15 cellular contexts compared by ENCODE assay signal in genomic region chr4:4457803-4458550, GRCh38.
DNase-seq lines count a peak whose midpoint lies in the region; ATAC-seq, FAIRE-seq and TF ChIP-seq lines count a peak whose summit lies in the region.
"Had no signal": no experiment of that assay in that cellular context is flagged by ENCODE, and none has a peak within 500 bp of the region (broad histone marks: within the 10 kb centered on the region; RNA-seq: fewer than 3 reads in every experiment).

No MANE protein-coding gene starts in this region.

- H3K9me3 ChIP-seq in stomach (no peaks in the 10 kb centered on the region), right cardiac atrium (ENCODE audit: control insufficient read depth, low read length) (no peaks in the 10 kb centered on the region)
- H3K9me3 ChIP-seq in CD8-positive, alpha-beta memory T cell (ENCODE audit: low read length) = no peaks in the 10 kb centered on the region
- H3K9me3 ChIP-seq: esophagus muscularis mucosa, prostate gland, upper lobe of left lung had no signal

- no peak for TF ChIP-seq CTCF in AG10803 (conservative IDR thresholded peaks at IDR 0.05; ENCODE audit: low read length)
- no peak for TF ChIP-seq CTCF in bronchial epithelial cell (IDR thresholded peaks at IDR 0.05; ENCODE audit: insufficient read depth, low read length, severe bottlenecking)
- no peak for TF ChIP-seq CTCF in stomach (IDR thresholded peaks at IDR 0.05)

- intact Hi-C loops in stomach (cut with DNase I; ENCODE audit: low total_unique reads) = no loop called here
- intact Hi-C loops in right cardiac atrium (cut with DNase I) = no loop called here

- H3K4me1 ChIP-seq in stomach = peaks cover 0 to 13% (median 3%) of the 10 kb centered on the region in 4 donors
- H3K4me1 ChIP-seq in right cardiac atrium (ENCODE audit: control insufficient read depth, insufficient read depth, low read length) = no peaks in the 10 kb centered on the region
- H3K4me1 ChIP-seq in CD8-positive, alpha-beta memory T cell (ENCODE audit: insufficient read depth, low read length) = peaks cover 16% of the 10 kb centered on the region
- H3K4me1 ChIP-seq: esophagus muscularis mucosa, prostate gland, upper lobe of left lung had no signal

- no peaks in the 10 kb centered on the region for H3K9me3 Mint-ChIP-seq in CD8-positive, alpha-beta memory T cell

- POLR2A ChIA-PET in CD8-positive, alpha-beta memory T cell (lab: Charles Lee) = no interaction called here

- H3K36me3 ChIP-seq in bronchial epithelial cell (ENCODE audit: control insufficient read depth, insufficient read depth, low read length) (peaks cover 1% of the 10 kb centered on the region), stomach (peaks cover 32 to 70% (median 67%) of the 10 kb centered on the region in 4 donors)
- H3K36me3 ChIP-seq in CD8-positive, alpha-beta memory T cell (ENCODE audit: insufficient read depth, low read length) = peaks cover 15% of the 10 kb centered on the region

- peak overlapping the region in 1 of 8 donors; percentile 55 for H3K27ac Mint-ChIP-seq in CD8-positive, alpha-beta memory T cell

- H3K27me3 ChIP-seq in bronchial epithelial cell (ENCODE audit: control insufficient read depth, insufficient read depth, low read length) (no peaks in the 10 kb centered on the region), stomach (no peaks in the 10 kb centered on the region), right cardiac atrium (ENCODE audit: control insufficient read depth, insufficient read depth) (no peaks in the 10 kb centered on the region)
- H3K27me3 ChIP-seq in CD8-positive, alpha-beta memory T cell (ENCODE audit: insufficient read depth, low read length, poor library complexity, severe bottlenecking) = no peaks in the 10 kb centered on the region
- H3K27me3 ChIP-seq: esophagus muscularis mucosa, upper lobe of left lung had no signal

- 65 to 89% (median 73%) methylated on average over 5 of the region's 5 CpGs for WGBS in stomach, 5 donors
- 81% methylated on average over 5 of the region's 5 CpGs for WGBS in right cardiac atrium

- H3K4me1 Mint-ChIP-seq in CD8-positive, alpha-beta memory T cell = peaks cover 30 to 37% (median 30%) of the 10 kb centered on the region in 3 donors

- no peak for FAIRE-seq in bronchial epithelial cell (lab: Jason Lieb, UNC)
- FAIRE-seq: colon, islet of Langerhans had no signal

- CTCF ChIA-PET in CD8-positive, alpha-beta memory T cell (lab: Charles Lee) = no interaction called here

- H3K4me3 ChIP-seq in AG10803 (ENCODE audit: low read length) (no peak overlapping the region), bronchial epithelial cell (ENCODE audit: low read depth, low read length) (no peak overlapping the region), stomach (no peak overlapping the region), right cardiac atrium (ENCODE audit: low read length) (no peak overlapping the region)
- no peak overlapping the region for H3K4me3 ChIP-seq in CD8-positive, alpha-beta memory T cell (ENCODE audit: low read length)
- H3K4me3 ChIP-seq: esophagus muscularis mucosa, prostate gland, upper lobe of left lung had no signal

- no peak for TF ChIP-seq EP300 in stomach (IDR thresholded peaks at IDR 0.05)

- ATAC-seq in right cardiac atrium (no peak), HG02642 (IDR thresholded peaks at IDR 0.05; ENCODE audit: poor library complexity, unreplicated experiment) (no peak)

- H3K27me3 Mint-ChIP-seq in CD8-positive, alpha-beta memory T cell = no peaks in the 10 kb centered on the region

- peaks cover 3 to 68% (median 13%) of the 10 kb centered on the region in 3 donors for H3K36me3 Mint-ChIP-seq in CD8-positive, alpha-beta memory T cell

- peak overlapping the region in 1 of 7 donors; percentile 15 for H3K4me3 Mint-ChIP-seq in CD8-positive, alpha-beta memory T cell

- no peak for TF ChIP-seq POLR2A in stomach (IDR thresholded peaks at IDR 0.05)

- DNase-seq in AG10803 (ENCODE audit: low read depth) = peak; percentile 56
- DNase-seq in LHCN-M2 (ENCODE audit: low read depth) = peak; percentile 74
- DNase-seq in bronchial epithelial cell (ENCODE audit: low read depth) = peak; percentile 25
- peak; percentile 32 for DNase-seq in kidney glomerular epithelial cell (lab: John Stamatoyannopoulos, UW)
- no peak for DNase-seq in stomach
- DNase-seq in right cardiac atrium = no peak
- DNase-seq in CD8-positive, alpha-beta memory T cell = no peak
- DNase-seq: activated naive CD4-positive, alpha-beta T cell treated with anti-CD3 and anti-CD28 coated beads, Interleukin-2, amount 50 U/mL, for 16 hours; upper lobe of left lung had no signal

- H3K27ac ChIP-seq in stomach (no peak overlapping the region), right cardiac atrium (ENCODE audit: low read length) (no peak overlapping the region)
- H3K27ac ChIP-seq in CD8-positive, alpha-beta memory T cell (ENCODE audit: low read depth, low read length) = no peak overlapping the region
- H3K27ac ChIP-seq: esophagus muscularis mucosa, HL-60, prostate gland, upper lobe of left lung had no signal

Comparison
In these comparisons a context has a peak if more than half of its experiments do, and no peak if none do; other contexts are left out.
1. DNase-seq: peak in AG10803 (single experiment), LHCN-M2 (single experiment), bronchial epithelial cell (single experiment) and kidney glomerular epithelial cell (single experiment); none in stomach (single experiment), right cardiac atrium (0 of 3) and CD8-positive, alpha-beta memory T cell (0 of 5).